7 cellular contexts compared by ENCODE assay signal in genomic region chr11:35029979-35030378, GRCh38.
A peak's percentile ranks its signal among the peaks of the same experiment; 100 is the strongest.
DNase-seq lines count a peak whose midpoint lies in the region; ATAC-seq and TF ChIP-seq lines count a peak whose summit lies in the region.

No MANE protein-coding gene starts in this region.

- peaks cover 27 to 50% of the 10 kb centered on the region in 2 experiments for H3K4me1 ChIP-seq in HCT116 (ENCODE audit: control insufficient read depth in 1 of 2, insufficient read depth in 2 of 2, low read length in 2 of 2)
- peaks cover 17% of the 10 kb centered on the region for H3K4me1 ChIP-seq in effector memory CD4-positive, alpha-beta T cell (ENCODE audit: control insufficient read depth, insufficient read depth, low read length, poor library complexity, severe bottlenecking)
- peaks cover 20% of the 10 kb centered on the region for H3K4me1 ChIP-seq in vagina

- POLR2A ChIA-PET in HCT116 (lab: Charles Lee), result interaction anchor here (0.8 to 4.7 kb wide), 7 partner anchors 9 to 116 kb away, joined by 3 to 28 read pairs (median 6); partner anchors contain the start of gene CD44

- peak; percentile 63 for ATAC-seq in GM18517 (IDR thresholded peaks at IDR 0.05; ENCODE audit: unreplicated experiment)
- no peak for ATAC-seq in HCT116

- H3K9me3 ChIP-seq in HCT116 (ENCODE audit: control insufficient read depth in 1 of 2, insufficient read depth in 1 of 2, low read depth in 1 of 2, low read length in 2 of 2) (no peaks in the 10 kb centered on the region), vagina (no peaks in the 10 kb centered on the region)
- H3K9me3 ChIP-seq in effector memory CD4-positive, alpha-beta T cell (ENCODE audit: control insufficient read depth, low read length), result no peaks in the 10 kb centered on the region

- RAD21 ChIA-PET in HCT116 (lab: Charles Lee; ENCODE audit: low non-redundant PET in 1 of 2, low total read pairs in 2 of 2, uncharacterized antibody in 2 of 2, unreplicated experiment in 2 of 2), result no interaction called here

- H3K36me3 ChIP-seq in HCT116 (ENCODE audit: control insufficient read depth in 1 of 2, insufficient read depth in 2 of 2, low read length in 2 of 2), result no peaks in the 10 kb centered on the region
- no peaks in the 10 kb centered on the region for H3K36me3 ChIP-seq in effector memory CD4-positive, alpha-beta T cell (ENCODE audit: control insufficient read depth, insufficient read depth, low read length)
- no peaks in the 10 kb centered on the region for H3K36me3 ChIP-seq in vagina

- no peaks in the 10 kb centered on the region for H3K27me3 ChIP-seq in HCT116 (ENCODE audit: insufficient read depth, low read length)
- H3K27me3 ChIP-seq in effector memory CD4-positive, alpha-beta T cell (replicated peaks; ENCODE audit: control insufficient read depth, insufficient read depth, low read length, poor library complexity, severe bottlenecking), result no peaks in the 10 kb centered on the region
- no peaks in the 10 kb centered on the region for H3K27me3 ChIP-seq in vagina

- TF ChIP-seq CTCF in HCT116 (IDR thresholded peaks at IDR 0.05 in 2 of 3, conservative IDR thresholded peaks at IDR 0.05 in 1 of 3; ENCODE audit: borderline replicate concordance in 1 of 3, insufficient read depth in 1 of 3, low read depth in 2 of 3, low read length in 2 of 3), result no peak
- TF ChIP-seq CTCF in vagina (IDR thresholded peaks at IDR 0.05), result no peak

- H3K9me2 ChIP-seq in HCT116 (ENCODE audit: insufficient read depth), result no peaks in the 10 kb centered on the region

- intact Hi-C loops in HCT116 (cut with micrococcal nuclease) (no loop called here), vagina (cut with DNase I) (no loop called here)

- H3K4me2 ChIP-seq in HCT116 (ENCODE audit: low read length), result peak overlapping the region; percentile 84

- H2AFZ ChIP-seq in HCT116 (ENCODE audit: low read depth, low read length, poor library complexity, severe bottlenecking), result peak overlapping the region; percentile 24

- DNase-seq in HCT116 (ENCODE audit: low read depth, low spot score) (no peak), NOMO-1 treated with DMSO at 0.1 percent for 48 hours (lab: John Stamatoyannopoulos, UW; ENCODE audit: unreplicated experiment) (peak; percentile 54), vagina (ENCODE audit: extremely low spot score in 2 of 2) (no peak), NCI-H1436 treated with DMSO at 0.1 percent for 48 hours (lab: John Stamatoyannopoulos, UW) (no peak), DMS53 treated with DMSO at 0.1 percent for 48 hours (lab: John Stamatoyannopoulos, UW; ENCODE audit: unreplicated experiment) (no peak)
- DNase-seq in effector memory CD4-positive, alpha-beta T cell, result peak in 2 of 3 donors; percentile 14 to 31

- no peaks in the 10 kb centered on the region for H3K79me2 ChIP-seq in HCT116 (ENCODE audit: insufficient read depth, low read length)

- peak overlapping the region; percentile 52 for H3K9ac ChIP-seq in HCT116 (ENCODE audit: low read length)

- BruUV-seq in HCT116 (replicated peaks; lab: Mats Ljungman, UMichigan), result no TSS peak

- peak overlapping the region; percentile 70; the same call in 1 of the 2 replicates for H3K27ac ChIP-seq in HCT116 (ENCODE audit: low read depth, low read length)
- H3K27ac ChIP-seq in effector memory CD4-positive, alpha-beta T cell (ENCODE audit: insufficient read depth, low read length, poor library complexity, severe bottlenecking), result peak overlapping the region; percentile 46
- peak overlapping the region; percentile 51 for H3K27ac ChIP-seq in vagina

- TF ChIP-seq RAD21 in HCT116 (IDR thresholded peaks at IDR 0.05; ENCODE audit: low read depth), result no peak

- CTCF ChIA-PET in HCT116 (lab: Charles Lee), result interaction anchor here (0.7 to 2.9 kb wide), 2 partner anchors 20 to 24 kb away, joined by 3 to 10 read pairs; no protein-coding TSS in a partner anchor

- H3K4me3 ChIP-seq in HCT116 (replicated peaks in 1 of 2; ENCODE audit: low read depth in 1 of 2, low read length in 2 of 2), result peak overlapping the region; percentile 8 to 35
- H3K4me3 ChIP-seq in effector memory CD4-positive, alpha-beta T cell (ENCODE audit: insufficient read depth, low read depth, low read length, poor library complexity, severe bottlenecking), result no peak overlapping the region
- no peak overlapping the region for H3K4me3 ChIP-seq in vagina

- H4K20me1 ChIP-seq in HCT116 (ENCODE audit: insufficient read depth), result no peaks in the 10 kb centered on the region

- TF ChIP-seq POLR2A in HCT116 (IDR thresholded peaks at IDR 0.05; ENCODE audit: borderline replicate concordance, extremely low read depth, insufficient read depth, insufficient read length) (no peak), vagina (IDR thresholded peaks at IDR 0.05) (no peak)

TF ChIP-seq in HCT116, 20 proteins besides CTCF, POLR2A, EP300 and RAD21:
- TF ChIP-seq SRF (IDR thresholded peaks at IDR 0.05; ENCODE audit: low read depth) (no peak), CEBPB (IDR thresholded peaks at IDR 0.05; ENCODE audit: low read depth) (no peak), ZFX (IDR thresholded peaks at IDR 0.05) (no peak), ZBTB33 (IDR thresholded peaks at IDR 0.05; ENCODE audit: extremely low read depth, insufficient replicate concordance, low read length) (no peak), EGR1 (IDR thresholded peaks at IDR 0.05; ENCODE audit: low read depth) (no peak), JUND (IDR thresholded peaks at IDR 0.05) (peak; percentile 38), EZH2 (IDR thresholded peaks at IDR 0.05) (no peak), TCF7L2 (IDR thresholded peaks at IDR 0.05; ENCODE audit: borderline replicate concordance, extremely low read depth, insufficient read depth, insufficient read length) (no peak), FOSL1 (IDR thresholded peaks at IDR 0.05; ENCODE audit: low read depth) (peak; percentile 48; the same call in 1 of the 2 replicates)

Comparison
In these comparisons a context has a peak if more than half of its experiments do, and no peak if none do; other contexts are left out.
1. DNase-seq: peak in NOMO-1 treated with DMSO at 0.1 percent for 48 hours (single experiment) and effector memory CD4-positive, alpha-beta T cell (2 of 3); none in HCT116 (single experiment), vagina (0 of 2), NCI-H1436 treated with DMSO at 0.1 percent for 48 hours (single experiment) and DMS53 treated with DMSO at 0.1 percent for 48 hours (single experiment).
2. H3K4me3 ChIP-seq: peak in HCT116 (2 of 2); none in effector memory CD4-positive, alpha-beta T cell (single experiment) and vagina (0 of 2).
3. Peak in every context shown above with its lines, with median percentiles within 50 percentile points of each other: H3K27ac ChIP-seq.